10 cellular contexts compared by ENCODE assay signal in genomic region chr10:12500406-12501303, GRCh38.
DNase-seq lines count a peak whose midpoint lies in the region; ATAC-seq, FAIRE-seq and TF ChIP-seq lines count a peak whose summit lies in the region.
"Had no signal": no experiment of that assay in that cellular context is flagged by ENCODE, and none has a peak within 500 bp of the region (broad histone marks: within the 10 kb centered on the region; RNA-seq: fewer than 3 reads in every experiment).

No MANE protein-coding gene starts in this region.

- no peaks in the 10 kb centered on the region for H3K27me3 ChIP-seq in adipocyte (replicated peaks; ENCODE audit: control insufficient read depth, insufficient read depth, low read length)
- H3K27me3 ChIP-seq: heart left ventricle had no signal

- peaks cover 5 to 24% of the 10 kb centered on the region in 2 donors for H3K36me3 Mint-ChIP-seq in stimulated activated naive B cell treated with anti-CD40 and anti-IgM and Interleukin-4, amounts not matched to agents 10 μg/mL and 1 μg/mL and 100 μg/mL, for 72 hours

- H3K4me3 Mint-ChIP-seq in stimulated activated naive B cell treated with anti-CD40 and anti-IgM and Interleukin-4, amounts not matched to agents 10 μg/mL and 1 μg/mL and 100 μg/mL, for 72 hours, result no peak overlapping the region

- intact Hi-C loops in mucosa of descending colon (cut with DNase I, micrococcal nuclease), result no loop called here

- H3K27me3 Mint-ChIP-seq in stimulated activated naive B cell treated with anti-CD40 and anti-IgM and Interleukin-4, amounts not matched to agents 10 μg/mL and 1 μg/mL and 100 μg/mL, for 72 hours, result no peaks in the 10 kb centered on the region

- no peak for FAIRE-seq in frontal cortex (lab: Jason Lieb, UNC)

- TF ChIP-seq CTCF in mucosa of descending colon (IDR thresholded peaks at IDR 0.05), result no peak

- H3K36me3 ChIP-seq in adipocyte (ENCODE audit: control insufficient read depth, insufficient read depth, low read length, severe bottlenecking), result no peaks in the 10 kb centered on the region
- H3K36me3 ChIP-seq in mucosa of descending colon (ENCODE audit: low read depth), result no peaks in the 10 kb centered on the region
- H3K36me3 ChIP-seq: heart left ventricle had no signal

- H3K9me3 Mint-ChIP-seq in stimulated activated naive B cell treated with anti-CD40 and anti-IgM and Interleukin-4, amounts not matched to agents 10 μg/mL and 1 μg/mL and 100 μg/mL, for 72 hours, result peaks cover 3 to 8% of the 10 kb centered on the region in 2 donors

- H3K27ac Mint-ChIP-seq in stimulated activated naive B cell treated with anti-CD40 and anti-IgM and Interleukin-4, amounts not matched to agents 10 μg/mL and 1 μg/mL and 100 μg/mL, for 72 hours, result no peak overlapping the region

- no peak overlapping the region for H3K9ac ChIP-seq in adipocyte (ENCODE audit: low read length)

- peaks cover 58 to 91% of the 10 kb centered on the region in 2 donors for H3K4me1 Mint-ChIP-seq in stimulated activated naive B cell treated with anti-CD40 and anti-IgM and Interleukin-4, amounts not matched to agents 10 μg/mL and 1 μg/mL and 100 μg/mL, for 72 hours

- H3K4me3 ChIP-seq in adipocyte (ENCODE audit: low read length) (no peak overlapping the region), mucosa of descending colon (no peak overlapping the region)
- H3K4me3 ChIP-seq: heart left ventricle had no signal

- peak; percentile 67 for DNase-seq in DMS79 treated with DMSO at 0.1 percent for 48 hours (lab: John Stamatoyannopoulos, UW)
- DNase-seq in NCI-H128 (lab: John Stamatoyannopoulos, UW; ENCODE audit: unreplicated experiment), result peak; percentile 33
- DNase-seq in adipocyte (ENCODE audit: low read depth), result peak; percentile 23
- peak in 1 of 3 donors; percentile 72 for DNase-seq in mucosa of descending colon
- no peak for DNase-seq in NK-92 (lab: John Stamatoyannopoulos, UW; ENCODE audit: unreplicated experiment)
- DNase-seq in frontal cortex (ENCODE audit: low spot score in 2 of 2), result no peak
- DNase-seq in stimulated activated naive B cell treated with anti-CD40 and anti-IgM and Interleukin-4, amounts not matched to agents 10 μg/mL and 1 μg/mL and 100 μg/mL, for 72 hours, result no peak
- DNase-seq in cerebellum (ENCODE audit: low spot score), result no peak
- DNase-seq: activated naive CD4-positive, alpha-beta T cell had no signal

- H3K4me1 ChIP-seq in adipocyte (ENCODE audit: control insufficient read depth, insufficient read depth, low read length) (peaks cover 23% of the 10 kb centered on the region), mucosa of descending colon (ENCODE audit: low read depth) (peaks cover 14% of the 10 kb centered on the region)

- peak; percentile 45 for ATAC-seq in mucosa of descending colon
- ATAC-seq in stimulated activated naive B cell treated with anti-CD40 and anti-IgM and Interleukin-4, amounts not matched to agents 10 μg/mL and 1 μg/mL and 100 μg/mL, for 72 hours (replicated peaks), result no peak

- H3K9me3 ChIP-seq in adipocyte (ENCODE audit: control insufficient read depth, low read length) (no peaks in the 10 kb centered on the region), mucosa of descending colon (no peaks in the 10 kb centered on the region)
- H3K9me3 ChIP-seq: heart left ventricle had no signal

Comparison
In these comparisons a context has a peak if more than half of its experiments do, and no peak if none do; other contexts are left out.
1. DNase-seq: peak in DMS79 treated with DMSO at 0.1 percent for 48 hours (single experiment), NCI-H128 (single experiment) and adipocyte (single experiment); none in NK-92 (single experiment), frontal cortex (0 of 2), stimulated activated naive B cell treated with anti-CD40 and anti-IgM and Interleukin-4, amounts not matched to agents 10 μg/mL and 1 μg/mL and 100 μg/mL, for 72 hours (single experiment) and cerebellum (single experiment).